Comparison of ENCODE assay signal across 1 cellular context in the genomic region with DNA sequence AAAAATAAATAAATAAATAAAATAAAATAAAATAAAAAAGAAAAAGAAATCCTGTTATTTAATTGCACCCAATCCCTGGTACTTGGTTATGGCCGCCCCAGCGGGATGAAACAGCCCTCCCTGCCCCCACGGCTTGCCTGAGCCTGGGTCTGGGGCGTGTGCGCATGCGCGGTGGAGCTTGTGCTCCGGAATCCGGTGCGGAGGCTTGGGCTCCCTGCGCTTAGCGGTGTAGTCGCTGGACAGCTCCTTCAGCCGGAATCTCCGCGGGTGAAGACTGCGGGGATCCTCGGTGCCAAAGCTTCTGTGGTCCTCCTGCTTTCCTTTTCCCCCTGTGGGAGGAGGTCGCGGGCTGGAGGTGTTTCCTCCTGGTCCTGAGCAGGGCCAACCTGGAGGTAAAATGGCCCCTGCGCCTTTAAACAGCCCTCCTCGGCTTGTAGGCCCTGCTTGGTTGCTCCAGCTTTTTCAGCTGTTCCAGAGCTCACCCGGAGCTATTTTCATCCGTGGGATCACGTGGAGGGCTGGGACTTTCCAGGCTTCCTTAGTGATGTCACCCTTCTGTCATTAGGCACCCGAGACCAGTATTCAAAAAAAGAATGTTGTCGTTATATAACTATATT.
TF ChIP-seq lines count a peak whose summit lies in the region.

A gene with protein sequence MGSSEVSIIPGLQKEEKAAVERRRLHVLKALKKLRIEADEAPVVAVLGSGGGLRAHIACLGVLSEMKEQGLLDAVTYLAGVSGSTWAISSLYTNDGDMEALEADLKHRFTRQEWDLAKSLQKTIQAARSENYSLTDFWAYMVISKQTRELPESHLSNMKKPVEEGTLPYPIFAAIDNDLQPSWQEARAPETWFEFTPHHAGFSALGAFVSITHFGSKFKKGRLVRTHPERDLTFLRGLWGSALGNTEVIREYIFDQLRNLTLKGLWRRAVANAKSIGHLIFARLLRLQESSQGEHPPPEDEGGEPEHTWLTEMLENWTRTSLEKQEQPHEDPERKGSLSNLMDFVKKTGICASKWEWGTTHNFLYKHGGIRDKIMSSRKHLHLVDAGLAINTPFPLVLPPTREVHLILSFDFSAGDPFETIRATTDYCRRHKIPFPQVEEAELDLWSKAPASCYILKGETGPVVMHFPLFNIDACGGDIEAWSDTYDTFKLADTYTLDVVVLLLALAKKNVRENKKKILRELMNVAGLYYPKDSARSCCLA (minus strand): TSS at position 468 of the 617 bp plus-strand sequence. CDS start 4,288 bp downstream, outside the sequence.

TF ChIP-seq in A549, 52 proteins besides CTCF, POLR2A, EP300 and RAD21 (continued from another document):
- TF ChIP-seq, protein P1, sequence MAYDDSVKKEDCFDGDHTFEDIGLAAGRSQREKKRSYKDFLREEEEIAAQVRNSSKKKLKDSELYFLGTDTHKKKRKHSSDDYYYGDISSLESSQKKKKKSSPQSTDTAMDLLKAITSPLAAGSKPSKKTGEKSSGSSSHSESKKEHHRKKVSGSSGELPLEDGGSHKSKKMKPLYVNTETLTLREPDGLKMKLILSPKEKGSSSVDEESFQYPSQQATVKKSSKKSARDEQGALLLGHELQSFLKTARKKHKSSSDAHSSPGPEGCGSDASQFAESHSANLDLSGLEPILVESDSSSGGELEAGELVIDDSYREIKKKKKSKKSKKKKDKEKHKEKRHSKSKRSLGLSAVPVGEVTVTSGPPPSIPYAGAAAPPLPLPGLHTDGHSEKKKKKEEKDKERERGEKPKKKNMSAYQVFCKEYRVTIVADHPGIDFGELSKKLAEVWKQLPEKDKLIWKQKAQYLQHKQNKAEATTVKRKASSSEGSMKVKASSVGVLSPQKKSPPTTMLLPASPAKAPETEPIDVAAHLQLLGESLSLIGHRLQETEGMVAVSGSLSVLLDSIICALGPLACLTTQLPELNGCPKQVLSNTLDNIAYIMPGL (CRISPR knock-in tag; IDR thresholded peaks at IDR 0.05; ENCODE audit: borderline replicate concordance), result no peak
- 0 out of 3 replicates have a peak, but pooled peaks have one; percentile 10 for TF ChIP-seq SMC3 (IDR thresholded peaks at IDR 0.05)
- TF ChIP-seq, protein P2, sequence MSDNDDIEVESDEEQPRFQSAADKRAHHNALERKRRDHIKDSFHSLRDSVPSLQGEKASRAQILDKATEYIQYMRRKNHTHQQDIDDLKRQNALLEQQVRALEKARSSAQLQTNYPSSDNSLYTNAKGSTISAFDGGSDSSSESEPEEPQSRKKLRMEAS (IDR thresholded peaks at IDR 0.05), result peak; percentile 55
- no peak for TF ChIP-seq FOSL2 (IDR thresholded peaks at IDR 0.05)
- TF ChIP-seq FOSL2 (CRISPR knock-in tag; IDR thresholded peaks at IDR 0.05), result no peak
- no peak for TF ChIP-seq KDM5A (IDR thresholded peaks at IDR 0.05)
- TF ChIP-seq BHLHE40 (IDR thresholded peaks at IDR 0.05; ENCODE audit: low read depth, low read length), result peak; percentile 8; the same call in 1 of the 2 replicates
- no peak for TF ChIP-seq TFCP2L1 (CRISPR knock-in tag; IDR thresholded peaks at IDR 0.05)
- TF ChIP-seq, protein P3, sequence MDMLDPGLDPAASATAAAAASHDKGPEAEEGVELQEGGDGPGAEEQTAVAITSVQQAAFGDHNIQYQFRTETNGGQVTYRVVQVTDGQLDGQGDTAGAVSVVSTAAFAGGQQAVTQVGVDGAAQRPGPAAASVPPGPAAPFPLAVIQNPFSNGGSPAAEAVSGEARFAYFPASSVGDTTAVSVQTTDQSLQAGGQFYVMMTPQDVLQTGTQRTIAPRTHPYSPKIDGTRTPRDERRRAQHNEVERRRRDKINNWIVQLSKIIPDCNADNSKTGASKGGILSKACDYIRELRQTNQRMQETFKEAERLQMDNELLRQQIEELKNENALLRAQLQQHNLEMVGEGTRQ (IDR thresholded peaks at IDR 0.05), result peak; percentile 91
